13 cellular contexts compared by ENCODE assay signal in genomic region chr20:35320396-35321126, GRCh38. TPM values are rescaled to one million over a fixed set of nuclear protein-coding genes. Genes with fewer than 3 reads are reported as not detected.
DNase-seq lines count a peak whose midpoint lies in the region; ATAC-seq, FAIRE-seq and TF ChIP-seq lines count a peak whose summit lies in the region.
"Had no signal": no experiment of that assay in that cellular context is flagged by ENCODE, and none has a peak within 500 bp of the region (broad histone marks: within the 10 kb centered on the region; RNA-seq: fewer than 3 reads in every experiment).

No MANE protein-coding gene starts in this region.

- no peaks in the 10 kb centered on the region for H3K9me3 ChIP-seq in HCT116 (ENCODE audit: control insufficient read depth in 1 of 2, insufficient read depth in 1 of 2, low read depth in 1 of 2, low read length in 2 of 2)
- H3K9me3 ChIP-seq in astrocyte (ENCODE audit: insufficient read depth, low read depth, low read length), result no peaks in the 10 kb centered on the region

- H3K9me2 ChIP-seq in HCT116 (ENCODE audit: insufficient read depth), result no peaks in the 10 kb centered on the region

- RAD21 ChIA-PET in HCT116 (lab: Charles Lee; ENCODE audit: low non-redundant PET in 1 of 2, low total read pairs in 2 of 2, uncharacterized antibody in 2 of 2, unreplicated experiment in 2 of 2), result interaction anchor here in 1 of 2 experiments (0.7 kb wide), 1 partner anchor 11 kb away, joined by 3 read pairs; no protein-coding TSS in a partner anchor

- H3K9me3 Mint-ChIP-seq in astrocyte (ENCODE audit: unreplicated experiment), result no peaks in the 10 kb centered on the region
- no peaks in the 10 kb centered on the region for H3K9me3 Mint-ChIP-seq in activated CD8-positive, alpha-beta T cell treated with anti-CD3 and anti-CD28 coated beads for 36 hours

- peaks cover 2% of the 10 kb centered on the region for H3K36me3 Mint-ChIP-seq in astrocyte (ENCODE audit: low read depth, unreplicated experiment)
- peaks cover 2% of the 10 kb centered on the region for H3K36me3 Mint-ChIP-seq in activated CD8-positive, alpha-beta T cell treated with anti-CD3 and anti-CD28 coated beads for 36 hours (ENCODE audit: low read depth)

- H3K27ac ChIP-seq in 22Rv1 (peak overlapping the region; percentile 74; the same call in 1 of the 2 replicates), HCT116 (ENCODE audit: low read depth, low read length) (peak overlapping the region; percentile 69; the same call in 1 of the 2 replicates), astrocyte (ENCODE audit: low read depth, low read length) (peak overlapping the region; percentile 97)
- H3K27ac ChIP-seq: parathyroid adenoma had no signal

- no TSS peak for BruUV-seq in HCT116 (replicated peaks; lab: Mats Ljungman, UMichigan)

- H3K27me3 Mint-ChIP-seq in astrocyte (ENCODE audit: low read depth, unreplicated experiment), result no peaks in the 10 kb centered on the region
- no peaks in the 10 kb centered on the region for H3K27me3 Mint-ChIP-seq in activated CD8-positive, alpha-beta T cell treated with anti-CD3 and anti-CD28 coated beads for 36 hours

- TF ChIP-seq RAD21 in HCT116 (IDR thresholded peaks at IDR 0.05; ENCODE audit: low read depth), result no peak

- H3K9ac ChIP-seq in HCT116 (ENCODE audit: low read length) (peak overlapping the region; percentile 55), astrocyte (ENCODE audit: low read length) (peak overlapping the region; percentile 80)
- H3K9ac ChIP-seq: parathyroid adenoma had no signal

- ATAC-seq in HCT116 (peak; percentile 65), GM21381 (IDR thresholded peaks at IDR 0.05; ENCODE audit: unreplicated experiment) (no peak)
- ATAC-seq in activated CD8-positive, alpha-beta T cell treated with anti-CD3 and anti-CD28 coated beads for 36 hours, result no peak

- TF ChIP-seq POLR2A in HCT116 (IDR thresholded peaks at IDR 0.05; ENCODE audit: borderline replicate concordance, extremely low read depth, insufficient read depth, insufficient read length), result no peak

- peak; percentile 83 for FAIRE-seq in astrocyte (lab: Jason Lieb, UNC)

- CTCF ChIA-PET in HCT116 (lab: Charles Lee), result interaction anchor here (1.4 to 2.0 kb wide), 2 partner anchors 9 to 15 kb away, joined by 3 to 22 read pairs; no protein-coding TSS in a partner anchor
- CTCF ChIA-PET in activated CD8-positive, alpha-beta T cell treated with anti-CD3 and anti-CD28 coated beads for 36 hours (lab: Charles Lee), result interaction anchor here (0.8 to 6.1 kb wide), 5 partner anchors 10 to 119 kb away, joined by 3 to 37 read pairs (median 3); no protein-coding TSS in a partner anchor

- H3K4me2 ChIP-seq in HCT116 (ENCODE audit: low read length) (peak overlapping the region; percentile 63), astrocyte (ENCODE audit: low read length) (peak overlapping the region; percentile 75)

- H2AFZ ChIP-seq in HCT116 (ENCODE audit: low read depth, low read length, poor library complexity, severe bottlenecking) (no peak overlapping the region), astrocyte (ENCODE audit: low read depth, low read length) (no peak overlapping the region)
- H2AFZ ChIP-seq: parathyroid adenoma had no signal

- no peaks in the 10 kb centered on the region for H3K27me3 ChIP-seq in HCT116 (ENCODE audit: insufficient read depth, low read length)
- no peaks in the 10 kb centered on the region for H3K27me3 ChIP-seq in astrocyte (ENCODE audit: insufficient read depth, low read length)

- TF ChIP-seq CTCF in 22Rv1 (IDR thresholded peaks at IDR 0.05) (no peak), HCT116 (IDR thresholded peaks at IDR 0.05 in 2 of 3, conservative IDR thresholded peaks at IDR 0.05 in 1 of 3; ENCODE audit: borderline replicate concordance in 1 of 3, insufficient read depth in 1 of 3, low read depth in 2 of 3, low read length in 2 of 3) (no peak), astrocyte (IDR thresholded peaks at IDR 0.05; ENCODE audit: insufficient read depth, low read depth, low read length) (no peak)
- TF ChIP-seq CTCF in activated CD8-positive, alpha-beta T cell treated with anti-CD3 and anti-CD28 coated beads for 36 hours (IDR thresholded peaks at IDR 0.05), result no peak

- peak overlapping the region; percentile 96 for H3K27ac Mint-ChIP-seq in astrocyte (ENCODE audit: unreplicated experiment)
- no peak overlapping the region for H3K27ac Mint-ChIP-seq in activated CD8-positive, alpha-beta T cell treated with anti-CD3 and anti-CD28 coated beads for 36 hours

- H3K4me3 ChIP-seq in HCT116 (replicated peaks in 1 of 2; ENCODE audit: low read depth in 1 of 2, low read length in 2 of 2) (peak overlapping the region in 1 of 2 experiments; percentile 12; a peak in 1 of 4 replicates), astrocyte (ENCODE audit: insufficient read depth, low read depth, low read length) (peak overlapping the region; percentile 21)

- peaks cover 53% of the 10 kb centered on the region for H3K4me1 Mint-ChIP-seq in astrocyte (ENCODE audit: low read depth, unreplicated experiment)
- peaks cover 25% of the 10 kb centered on the region for H3K4me1 Mint-ChIP-seq in activated CD8-positive, alpha-beta T cell treated with anti-CD3 and anti-CD28 coated beads for 36 hours (ENCODE audit: low read depth)

- intact Hi-C loops in HCT116 (cut with micrococcal nuclease), result no loop called here
- intact Hi-C loops in activated CD8-positive, alpha-beta T cell treated with anti-CD3 and anti-CD28 coated beads for 36 hours (cut with micrococcal nuclease), result no loop called here

- H3K36me3 ChIP-seq in HCT116 (ENCODE audit: control insufficient read depth in 1 of 2, insufficient read depth in 2 of 2, low read length in 2 of 2) (no peaks in the 10 kb centered on the region), astrocyte (ENCODE audit: insufficient read depth, low read length) (no peaks in the 10 kb centered on the region)

- peak; percentile 65 for DNase-seq in HCT116 (ENCODE audit: low read depth, low spot score)
- peak; percentile 96 for DNase-seq in astrocyte (ENCODE audit: low read depth)
- DNase-seq in left kidney (ENCODE audit: low read depth, low spot score), result peak; percentile 54
- no peak for DNase-seq in NCI-H345 treated with DMSO at 0.1 percent for 48 hours (lab: John Stamatoyannopoulos, UW; ENCODE audit: unreplicated experiment)
- no peak for DNase-seq in activated effector memory CD4-positive, alpha-beta T cell treated with Interleukin-2 at 50 U/mL for 16 hours
- no peak for DNase-seq in activated CD8-positive, alpha-beta T cell treated with anti-CD3 and anti-CD28 coated beads for 36 hours
- DNase-seq: AML-193, anterior cingulate cortex, NCI-H1048 had no signal

- H3K79me2 ChIP-seq in HCT116 (ENCODE audit: insufficient read depth, low read length) (no peaks in the 10 kb centered on the region), astrocyte (ENCODE audit: insufficient read depth, low read length) (peaks cover 5% of the 10 kb centered on the region)

- peak overlapping the region; percentile 64 for H3K4me3 Mint-ChIP-seq in astrocyte (ENCODE audit: unreplicated experiment)
- H3K4me3 Mint-ChIP-seq in activated CD8-positive, alpha-beta T cell treated with anti-CD3 and anti-CD28 coated beads for 36 hours, result no peak overlapping the region

- POLR2A ChIA-PET in HCT116 (lab: Charles Lee), result interaction anchor here (1.2 to 1.5 kb wide), 3 partner anchors 13 to 134 kb away, joined by 4 to 5 read pairs (median 5); no protein-coding TSS in a partner anchor
- POLR2A ChIA-PET in activated CD8-positive, alpha-beta T cell treated with anti-CD3 and anti-CD28 coated beads for 36 hours (lab: Charles Lee), result interaction anchor here (1.2 kb wide), 1 partner anchor 36 kb away, joined by 3 read pairs; the partner anchor contains the start of gene EIF6

- H3K4me1 ChIP-seq in HCT116 (ENCODE audit: control insufficient read depth in 1 of 2, insufficient read depth in 2 of 2, low read length in 2 of 2) (peaks cover 45 to 72% of the 10 kb centered on the region in 2 experiments), astrocyte (ENCODE audit: insufficient read depth, low read length) (peaks cover 56% of the 10 kb centered on the region)

- H4K20me1 ChIP-seq in HCT116 (ENCODE audit: insufficient read depth) (no peaks in the 10 kb centered on the region), astrocyte (ENCODE audit: insufficient read depth, low read length) (no peaks in the 10 kb centered on the region)

TF ChIP-seq in HCT116, 20 proteins besides CTCF, POLR2A, EP300 and RAD21:
- TF ChIP-seq EZH2 (IDR thresholded peaks at IDR 0.05), result no peak
- 0 out of 2 replicates have a peak, but pooled peaks have one; percentile 15 for TF ChIP-seq CEBPB (IDR thresholded peaks at IDR 0.05; ENCODE audit: low read depth)
- 0 out of 2 replicates have a peak, but pooled peaks have one; percentile 17 for TF ChIP-seq EGR1 (IDR thresholded peaks at IDR 0.05; ENCODE audit: low read depth)
- TF ChIP-seq SP1 (IDR thresholded peaks at IDR 0.05; ENCODE audit: low read depth), result peak; percentile 52; the same call in 1 of the 2 replicates
- TF ChIP-seq FOSL1 (IDR thresholded peaks at IDR 0.05; ENCODE audit: low read depth), result peak; percentile 49; the same call in 1 of the 2 replicates
- peak; percentile 41; the same call in 1 of the 2 replicates for TF ChIP-seq JUND (IDR thresholded peaks at IDR 0.05)

RNA-seq across cellular contexts. Expression of gene FAM83C, which starts 28.3 kb away (rescaled TPM):
- total RNA-seq in HCT116 (2021; ENCODE audit: unreplicated experiment) (not detected), astrocyte (not detected in 2 replicates)
- not detected in 2 replicates for polyA plus RNA-seq in HCT116 (2012)
- total RNA-seq in activated CD8-positive, alpha-beta T cell treated with anti-CD3 and anti-CD28 coated beads for 36 hours, result not detected
- total RNA-seq: T-helper 1 cell treated with Interleukin-12 subunit alpha and Interleukin-12 subunit beta and Interleukin-4 antibody, amounts not matched to agents 30 ng/mL and 1 ng/mL, for 36 hours had no signal

RNA-seq across cellular contexts. Expression of gene EIF6, which starts 36.0 kb away (rescaled TPM):
- total RNA-seq in HCT116 (2021; ENCODE audit: unreplicated experiment) (209 TPM), astrocyte (232 and 271 TPM in 2 replicates)
- polyA plus RNA-seq in HCT116 (2012), result 265 and 299 TPM in 2 replicates
- 100 to 1,000 TPM; 132 to 144 TPM for total RNA-seq in activated CD8-positive, alpha-beta T cell treated with anti-CD3 and anti-CD28 coated beads for 36 hours

RNA-seq across cellular contexts. Expression of gene MMP24OS, which starts 42.6 kb away (rescaled TPM):
- total RNA-seq in HCT116 (2021; ENCODE audit: unreplicated experiment), result 59.6 TPM
- 57.1 and 60.2 TPM in 2 replicates for polyA plus RNA-seq in HCT116 (2012)
- 79.8 and 86.5 TPM in 2 replicates for total RNA-seq in astrocyte
- total RNA-seq in activated CD8-positive, alpha-beta T cell treated with anti-CD3 and anti-CD28 coated beads for 36 hours, result 10 to 100 TPM; 46.6 to 48.4 TPM

Comparison
In these comparisons a context has a peak if more than half of its experiments do, and no peak if none do; other contexts are left out.
1. DNase-seq: peak in HCT116 (single experiment), astrocyte (single experiment) and left kidney (single experiment); none in NCI-H345 treated with DMSO at 0.1 percent for 48 hours (single experiment), activated effector memory CD4-positive, alpha-beta T cell treated with Interleukin-2 at 50 U/mL for 16 hours (single experiment) and activated CD8-positive, alpha-beta T cell treated with anti-CD3 and anti-CD28 coated beads for 36 hours (single experiment).
2. Peak in every context shown above with its lines, with median percentiles within 50 percentile points of each other: H3K27ac ChIP-seq.